In genomic region chr17:81295031-81295677, GRCh38 we compare ENCODE assay signal across 1 cellular context.
TF ChIP-seq lines count a peak whose summit lies in the region.

SLC38A10 (minus strand) TSS chr17:81295307; CDS start chr17:81294921, 386 bp downstream.

TF ChIP-seq in HepG2, 621 proteins besides CTCF, POLR2A, EP300 and RAD21 (continued from another document):
- 0 out of 2 replicates have a peak, but pooled peaks have one; percentile 58 for TF ChIP-seq ZNF609 (CRISPR knock-in tag; IDR thresholded peaks at IDR 0.05; ENCODE audit: borderline replicate concordance)
- TF ChIP-seq ZNF615 (CRISPR knock-in tag; IDR thresholded peaks at IDR 0.05; ENCODE audit: borderline replicate concordance), result no peak; the same call in 1 of the 2 replicates
- TF ChIP-seq CAMTA2 (CRISPR knock-in tag; IDR thresholded peaks at IDR 0.05; ENCODE audit: borderline replicate concordance), result 0 out of 2 replicates have a peak, but pooled peaks have one; percentile 89
- TF ChIP-seq ZNF766 (CRISPR knock-in tag; IDR thresholded peaks at IDR 0.05; ENCODE audit: borderline replicate concordance), result no peak
- TF ChIP-seq HOXA7 (CRISPR knock-in tag; IDR thresholded peaks at IDR 0.05), result no peak
- peak; percentile 91 for TF ChIP-seq ZNF687 (CRISPR knock-in tag; IDR thresholded peaks at IDR 0.05)
- peak; percentile 93 for TF ChIP-seq HDAC1 (CRISPR knock-in tag; IDR thresholded peaks at IDR 0.05)
- peak; percentile 46; the same call in 1 of the 2 replicates for TF ChIP-seq MIXL1 (CRISPR knock-in tag; IDR thresholded peaks at IDR 0.05)
- TF ChIP-seq ZNF720 (CRISPR knock-in tag; IDR thresholded peaks at IDR 0.05), result no peak
- TF ChIP-seq ZNF672 (CRISPR knock-in tag; IDR thresholded peaks at IDR 0.05), result no peak
- TF ChIP-seq ARID5B (CRISPR knock-in tag; IDR thresholded peaks at IDR 0.05), result peak; percentile 49; the same call in 1 of the 2 replicates
- TF ChIP-seq YEATS2 (CRISPR knock-in tag; IDR thresholded peaks at IDR 0.05; ENCODE audit: borderline replicate concordance), result peak; percentile 81; the same call in 1 of the 2 replicates
- TF ChIP-seq HNF4G (IDR thresholded peaks at IDR 0.05; ENCODE audit: borderline replicate concordance, low read depth, low read length), result peak; percentile 45; the same call in 1 of the 2 replicates
- peak; percentile 51; the same call in 1 of the 2 replicates for TF ChIP-seq HNF4G (CRISPR knock-in tag; IDR thresholded peaks at IDR 0.05; ENCODE audit: borderline replicate concordance, low read depth)
- TF ChIP-seq ZBTB3 (CRISPR knock-in tag; IDR thresholded peaks at IDR 0.05; ENCODE audit: borderline replicate concordance, low read depth), result no peak
- peak; percentile 53 for TF ChIP-seq NFKBIZ (CRISPR knock-in tag; IDR thresholded peaks at IDR 0.05)
- TF ChIP-seq ZNF7 (CRISPR knock-in tag; IDR thresholded peaks at IDR 0.05), result no peak
- TF ChIP-seq NRL (CRISPR knock-in tag; IDR thresholded peaks at IDR 0.05; ENCODE audit: borderline replicate concordance), result peak; percentile 73; the same call in 1 of the 2 replicates
- no peak for TF ChIP-seq IKZF1 (IDR thresholded peaks at IDR 0.05)
- no peak for TF ChIP-seq ADNP (CRISPR knock-in tag; IDR thresholded peaks at IDR 0.05)
- TF ChIP-seq FLYWCH1 (CRISPR knock-in tag; IDR thresholded peaks at IDR 0.05), result no peak
- TF ChIP-seq PBX2 (CRISPR knock-in tag; IDR thresholded peaks at IDR 0.05), result no peak
- no peak for TF ChIP-seq ZNF644 (CRISPR knock-in tag; IDR thresholded peaks at IDR 0.05; ENCODE audit: low read depth)
- TF ChIP-seq ZNF331 (CRISPR knock-in tag; IDR thresholded peaks at IDR 0.05), result peak; percentile 79
- 0 out of 2 replicates have a peak, but pooled peaks have one; percentile 20 for TF ChIP-seq ZFP90 (CRISPR knock-in tag; IDR thresholded peaks at IDR 0.05; ENCODE audit: borderline replicate concordance)
- no peak for TF ChIP-seq ZNF512 (CRISPR knock-in tag; IDR thresholded peaks at IDR 0.05)
- peak; percentile 74 for TF ChIP-seq DMAP1 (CRISPR knock-in tag; IDR thresholded peaks at IDR 0.05)
- TF ChIP-seq ZNF431 (CRISPR knock-in tag; IDR thresholded peaks at IDR 0.05; ENCODE audit: borderline replicate concordance, low read depth), result no peak
- TF ChIP-seq KLF15 (CRISPR knock-in tag; IDR thresholded peaks at IDR 0.05; ENCODE audit: borderline replicate concordance), result peak; percentile 81; the same call in 1 of the 2 replicates
- no peak for TF ChIP-seq MAFK (conservative IDR thresholded peaks at IDR 0.05 in 1 of 2, IDR thresholded peaks at IDR 0.05 in 1 of 2; ENCODE audit: low read length in 2 of 2)
- TF ChIP-seq ZNF34 (CRISPR knock-in tag; IDR thresholded peaks at IDR 0.05; ENCODE audit: borderline replicate concordance), result no peak
- no peak for TF ChIP-seq ZNF75D (CRISPR knock-in tag; IDR thresholded peaks at IDR 0.05; ENCODE audit: borderline replicate concordance)
- TF ChIP-seq ZNF577 (CRISPR knock-in tag; IDR thresholded peaks at IDR 0.05; ENCODE audit: borderline replicate concordance, low read depth), result no peak
- no peak for TF ChIP-seq GTF2F1 (IDR thresholded peaks at IDR 0.05; ENCODE audit: low read length)
- no peak for TF ChIP-seq NBN (conservative IDR thresholded peaks at IDR 0.05)
- TF ChIP-seq KDM4B (CRISPR knock-in tag; IDR thresholded peaks at IDR 0.05), result no peak
- no peak for TF ChIP-seq KLF6 (CRISPR knock-in tag; IDR thresholded peaks at IDR 0.05)
- no peak for TF ChIP-seq TCF12 (IDR thresholded peaks at IDR 0.05)
- 0 out of 2 replicates have a peak, but pooled peaks have one; percentile 77 for TF ChIP-seq TCF12 (CRISPR knock-in tag; IDR thresholded peaks at IDR 0.05)
- no peak for TF ChIP-seq CHD2 (IDR thresholded peaks at IDR 0.05; ENCODE audit: low read depth, low read length)
- TF ChIP-seq NFIB (CRISPR knock-in tag; IDR thresholded peaks at IDR 0.05; ENCODE audit: borderline replicate concordance), result no peak
- no peak for TF ChIP-seq WIZ (CRISPR knock-in tag; IDR thresholded peaks at IDR 0.05)
- TF ChIP-seq ZNF337 (CRISPR knock-in tag; IDR thresholded peaks at IDR 0.05; ENCODE audit: borderline replicate concordance, low read depth), result peak; percentile 78; the same call in 1 of the 2 replicates
